ENCODE assay signal across 26 cellular contexts in genomic region chr6:79184086-79184485, GRCh38.
"Had no signal": no experiment of that assay in that cellular context is flagged by ENCODE, and none has a peak within 500 bp of the region (broad histone marks: within the 10 kb centered on the region; RNA-seq: fewer than 3 reads in every experiment).

No MANE protein-coding gene starts in this region.

- H3K27ac ChIP-seq: stomach, suprapubic skin, testis, thoracic aorta, thyroid gland, tibial artery, tibial nerve, transverse colon, upper lobe of left lung, upper lobe of right lung, uterus, vagina had no signal

- ATAC-seq: stimulated activated effector memory CD8-positive, alpha-beta T cell treated with anti-CD3 and anti-CD28 coated beads, Interleukin-12 subunit alpha, Interleukin-12 subunit beta, amount 100 ng/mL, for 72 hours; stimulated activated memory B cell treated with anti-CD40 and anti-IgM and Interleukin-4, amounts not matched to agents 10 μg/mL and 1 μg/mL and 100 μg/mL, for 72 hours; stimulated activated naive B cell treated with anti-CD40 and anti-IgM and Interleukin-4, amounts not matched to agents 10 μg/mL and 1 μg/mL and 100 μg/mL, for 72 hours; stimulated activated naive CD8-positive, alpha-beta T cell treated with anti-CD3 and anti-CD28 coated beads, Interleukin-15, amount 100 ng/mL, for 72 hours; stimulated activated naive CD8-positive, alpha-beta T cell treated with anti-CD3 and anti-CD28 coated beads, Interleukin-15, Interleukin-2, amounts not matched to agents 100 U/mL and 50 U/mL, for 24 hours; upper lobe of right lung had no signal

- H3K9me3 ChIP-seq: stomach, suprapubic skin, testis, thoracic aorta, thyroid gland, tibial artery, tibial nerve, transverse colon, upper lobe of left lung, upper lobe of right lung, uterus, vagina had no signal

- DNase-seq: stimulated activated CD4-positive, alpha-beta T cell treated with anti-CD3 and anti-CD28 coated beads, Interleukin-2, amount 100 ng/mL, for 48 hours; stimulated activated CD4-positive, alpha-beta T cell treated with anti-CD3 and anti-CD28 coated beads, Interleukin-4, amount 100 ng/mL, for 1 hour; stimulated activated CD4-positive, alpha-beta T cell treated with anti-CD3 and anti-CD28 coated beads, Interleukin-4, amount 100 ng/mL, for 24 hours; stimulated activated CD4-positive, alpha-beta T cell treated with anti-CD3 and anti-CD28 coated beads, Interleukin-4, amount 100 ng/mL, for 4 hours; stimulated activated CD8-positive, alpha-beta memory T cell treated with anti-CD3 and anti-CD28 coated beads, Interleukin-4, amount 100 ng/mL, for 48 hours; stimulated activated naive B cell treated with anti-CD40 and anti-IgM and Interleukin-4, amounts not matched to agents 10 μg/mL and 1 μg/mL and 100 μg/mL, for 72 hours; stimulated activated naive CD4-positive, alpha-beta T cell; stimulated activated naive CD4-positive, alpha-beta T cell treated with Interleukin-2 at 50 U/mL for 16 hours; stimulated activated naive CD8-positive, alpha-beta T cell treated with anti-CD3 and anti-CD28 coated beads, Interleukin-15, amount 100 ng/mL, for 72 hours; stimulated activated naive CD8-positive, alpha-beta T cell treated with anti-CD3 and anti-CD28 coated beads, Interleukin-15, Interleukin-2, amounts not matched to agents 100 U/mL and 50 U/mL, for 24 hours; stomach; substantia nigra; testis; thyroid gland; tibial artery; transverse colon; trophoblast cell; upper lobe of left lung; upper lobe of right lung; uterus had no signal

- H3K4me3 ChIP-seq: stomach, suprapubic skin, testis, thoracic aorta, thyroid gland, tibial artery, tibial nerve, transverse colon, upper lobe of left lung, upper lobe of right lung, uterus, vagina had no signal

- H3K27me3 ChIP-seq: stomach, suprapubic skin, testis, thyroid gland, tibial artery, tibial nerve, transverse colon, upper lobe of left lung, upper lobe of right lung, uterus, vagina had no signal

- H3K36me3 ChIP-seq: stomach, suprapubic skin, thoracic aorta, thyroid gland, tibial artery, tibial nerve, transverse colon, upper lobe of left lung, upper lobe of right lung, uterus, vagina had no signal

- H3K4me1 ChIP-seq: testis, transverse colon, upper lobe of left lung, upper lobe of right lung, uterus had no signal
